9 cellular contexts compared by ENCODE assay signal in genomic region chr18:53796042-53796729, GRCh38.
DNase-seq lines count a peak whose midpoint lies in the region; ATAC-seq and TF ChIP-seq lines count a peak whose summit lies in the region.
"Had no signal": no experiment of that assay in that cellular context is flagged by ENCODE, and none has a peak within 500 bp of the region (broad histone marks: within the 10 kb centered on the region; RNA-seq: fewer than 3 reads in every experiment).

No MANE protein-coding gene starts in this region.

- POLR2A ChIA-PET in T-cell (lab: Charles Lee): no interaction called here

- H3K27ac Mint-ChIP-seq in T-cell: no peak overlapping the region

- no peaks in the 10 kb centered on the region for H3K4me1 Mint-ChIP-seq in T-cell

- H3K4me3 Mint-ChIP-seq in T-cell: no peak overlapping the region

- H3K36me3 Mint-ChIP-seq in T-cell: no peaks in the 10 kb centered on the region

- TF ChIP-seq CTCF in astrocyte of the spinal cord (IDR thresholded peaks at IDR 0.05; ENCODE audit: low read depth, low read length): no peak

- H3K9me3 Mint-ChIP-seq in T-cell: peaks cover 3 to 16% (median 10%) of the 10 kb centered on the region in 3 donors

- H3K4me3 ChIP-seq in astrocyte of the spinal cord (ENCODE audit: low read depth, low read length): no peak overlapping the region
- no peak overlapping the region for H3K4me3 ChIP-seq in skeletal muscle cell (ENCODE audit: low read depth, low read length)
- H3K4me3 ChIP-seq: SK-N-MC had no signal

- ATAC-seq in HG03135 (IDR thresholded peaks at IDR 0.05; ENCODE audit: unreplicated experiment) (peak; percentile 81), T-cell (replicated peaks in 1 of 4) (no peak)

- in situ Hi-C loops in astrocyte of the spinal cord (cut with HindIII; ENCODE audit: low sequenced_read_pairs): no loop called here

- peak; percentile 20 for DNase-seq in SIG-M5 treated with dmso at 0.1 percent for 504 hours (lab: John Stamatoyannopoulos, UW; ENCODE audit: unreplicated experiment)
- no peak for DNase-seq in SIG-M5 (lab: John Stamatoyannopoulos, UW)
- DNase-seq in astrocyte of the spinal cord (ENCODE audit: low read depth, low spot score): peak; percentile 89
- DNase-seq in skeletal muscle cell (ENCODE audit: low read depth): peak; percentile 87
- no peak for DNase-seq in activated CD4-positive, CD25-positive, alpha-beta regulatory T cell treated with anti-CD3 and anti-CD28 coated beads, Interleukin-2, amount 50 U/mL, for 72 hours
- DNase-seq in NCI-H1694 (lab: John Stamatoyannopoulos, UW): no peak
- no peak for DNase-seq in T-cell

- CTCF ChIA-PET in T-cell (lab: Charles Lee): no interaction called here

- H3K27me3 Mint-ChIP-seq in T-cell: no peaks in the 10 kb centered on the region

Comparison
In these comparisons a context has a peak if more than half of its experiments do, and no peak if none do; other contexts are left out.
1. DNase-seq: peak in SIG-M5 treated with dmso at 0.1 percent for 504 hours (single experiment), astrocyte of the spinal cord (single experiment) and skeletal muscle cell (single experiment); none in SIG-M5 (single experiment), activated CD4-positive, CD25-positive, alpha-beta regulatory T cell treated with anti-CD3 and anti-CD28 coated beads, Interleukin-2, amount 50 U/mL, for 72 hours (single experiment), NCI-H1694 (single experiment) and T-cell (0 of 34).